Comparison of ENCODE assay signal across 8 cellular contexts in the genomic region with DNA sequence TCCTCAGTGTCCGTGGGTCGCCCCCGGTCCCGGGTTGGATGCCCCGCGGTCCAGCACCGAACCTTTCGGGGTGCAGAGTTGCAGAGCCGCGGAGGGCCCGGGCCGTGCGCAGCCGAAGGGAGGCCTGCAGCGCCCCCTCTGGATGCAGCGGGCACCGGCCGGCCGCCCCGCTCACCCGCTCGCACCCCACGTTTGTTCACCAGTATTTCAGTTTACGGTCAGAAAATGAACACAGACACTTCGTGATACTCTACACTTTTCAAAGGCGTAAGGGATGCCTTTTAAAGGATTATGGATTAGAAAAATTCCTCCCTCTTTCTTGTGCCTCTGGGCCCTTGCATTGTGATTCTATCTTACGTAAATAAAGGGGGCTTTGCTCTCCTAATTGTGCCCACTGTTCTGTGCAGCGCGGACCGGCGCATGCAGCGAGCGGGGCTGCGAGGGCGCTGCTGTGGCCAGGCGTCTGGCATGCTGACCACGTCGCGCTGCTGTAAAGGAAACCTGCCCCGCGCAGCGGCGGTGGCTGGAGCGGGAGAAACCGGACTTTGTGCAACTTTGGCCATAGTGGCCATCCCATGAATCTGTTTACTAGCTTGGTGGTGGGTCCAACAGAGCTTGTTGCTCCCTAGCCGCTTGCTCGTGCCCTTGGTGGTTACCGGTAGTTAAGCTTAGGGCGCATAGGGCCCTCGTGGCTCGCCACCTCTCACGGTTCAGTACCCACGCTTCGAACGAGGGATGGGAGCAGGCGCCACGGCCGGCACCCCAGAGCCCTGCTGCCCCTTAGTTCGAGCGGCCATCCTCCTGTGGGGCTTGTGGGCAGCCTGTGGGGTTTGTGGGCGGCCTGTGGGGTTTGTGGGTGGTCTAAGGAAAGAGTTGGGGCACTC. TPM values are rescaled to one million over a fixed set of nuclear protein-coding genes. Genes with fewer than 3 reads are reported as not detected.
DNase-seq lines count a peak whose midpoint lies in the region; ATAC-seq and TF ChIP-seq lines count a peak whose summit lies in the region.

No MANE protein-coding gene starts in this region.

- H2AFZ ChIP-seq in fibroblast of lung (ENCODE audit: low read length), result peak overlapping the region; percentile 58

- no peak overlapping the region for H3K27ac Mint-ChIP-seq in activated CD4-positive, alpha-beta T cell treated with anti-CD3 and anti-CD28 coated beads for 36 hours
- no peak overlapping the region for H3K27ac Mint-ChIP-seq in activated CD8-positive, alpha-beta memory T cell treated with anti-CD3 and anti-CD28 coated beads, Interleukin-2, amount 10 ng/mL, durations not matched to agents 7 days and 5 days
- H3K27ac Mint-ChIP-seq in nephron, result peak overlapping the region; percentile 98 to 100 (median 99)

- H3K4me1 ChIP-seq in fibroblast of lung (ENCODE audit: control insufficient read depth, extremely low read depth, insufficient read depth, low read length) (peaks cover 4% of the 10 kb centered on the region), vagina (peaks cover 31% of the 10 kb centered on the region)

- H3K36me3 ChIP-seq in fibroblast of lung (ENCODE audit: control insufficient read depth, insufficient read depth, low read length) (no peaks in the 10 kb centered on the region), vagina (no peaks in the 10 kb centered on the region)

- H3K4me1 Mint-ChIP-seq in activated CD4-positive, alpha-beta T cell treated with anti-CD3 and anti-CD28 coated beads for 36 hours, result peaks cover 23% of the 10 kb centered on the region
- H3K4me1 Mint-ChIP-seq in activated CD8-positive, alpha-beta memory T cell treated with anti-CD3 and anti-CD28 coated beads, Interleukin-2, amount 10 ng/mL, durations not matched to agents 7 days and 5 days, result peaks cover 23% of the 10 kb centered on the region
- H3K4me1 Mint-ChIP-seq in nephron, result peaks cover 67% of the 10 kb centered on the region

- H3K9me3 ChIP-seq in fibroblast of lung (ENCODE audit: control insufficient read depth, insufficient read depth, low read depth, low read length) (no peaks in the 10 kb centered on the region), vagina (no peaks in the 10 kb centered on the region)

- peak; percentile 42 for ATAC-seq in activated CD4-positive, alpha-beta T cell treated with anti-CD3 and anti-CD28 coated beads for 36 hours
- peak; percentile 35 for ATAC-seq in activated CD8-positive, alpha-beta memory T cell treated with anti-CD3 and anti-CD28 coated beads, Interleukin-2, amount 10 ng/mL, durations not matched to agents 7 days and 5 days
- ATAC-seq in HG02938 (IDR thresholded peaks at IDR 0.05; ENCODE audit: unreplicated experiment), result no peak

- DNase-seq in activated CD4-positive, alpha-beta T cell treated with anti-CD3 and anti-CD28 coated beads for 36 hours, result peak; percentile 71
- DNase-seq in activated CD4-positive, alpha-beta T cell treated with anti-CD3 and anti-CD28 coated beads, Interleukin-2, amount 50 U/mL, for 1 hour, result no peak
- DNase-seq in activated CD8-positive, alpha-beta memory T cell treated with anti-CD3 and anti-CD28 coated beads, Interleukin-2, amount 10 ng/mL, durations not matched to agents 7 days and 5 days, result no peak
- DNase-seq in fibroblast of lung (ENCODE audit: low read depth in 2 of 2) (peak; percentile 50 to 54), vagina (ENCODE audit: extremely low spot score in 2 of 2) (no peak), NCI-H526 treated with DMSO at 0.1 percent for 48 hours (lab: John Stamatoyannopoulos, UW) (no peak)

- CTCF ChIA-PET in activated CD4-positive, alpha-beta T cell treated with anti-CD3 and anti-CD28 coated beads for 36 hours (lab: Charles Lee), result interaction anchor here (0.6 to 0.7 kb wide), 3 partner anchors 18 to 256 kb away, joined by 3 to 4 read pairs (median 3); no protein-coding TSS in a partner anchor
- CTCF ChIA-PET in activated CD8-positive, alpha-beta memory T cell treated with anti-CD3 and anti-CD28 coated beads, Interleukin-2, amount 10 ng/mL, durations not matched to agents 7 days and 5 days (lab: Charles Lee), result no interaction called here

- H3K27me3 ChIP-seq in fibroblast of lung (ENCODE audit: control insufficient read depth, insufficient read depth, low read length), result no peaks in the 10 kb centered on the region
- H3K27me3 ChIP-seq in vagina, result no peaks in the 10 kb centered on the region

- TF ChIP-seq POLR2A in vagina (IDR thresholded peaks at IDR 0.05), result no peak

- H3K36me3 Mint-ChIP-seq in activated CD4-positive, alpha-beta T cell treated with anti-CD3 and anti-CD28 coated beads for 36 hours (ENCODE audit: low read depth), result no peaks in the 10 kb centered on the region
- H3K36me3 Mint-ChIP-seq in activated CD8-positive, alpha-beta memory T cell treated with anti-CD3 and anti-CD28 coated beads, Interleukin-2, amount 10 ng/mL, durations not matched to agents 7 days and 5 days, result peaks cover 5% of the 10 kb centered on the region
- peaks cover 35% of the 10 kb centered on the region for H3K36me3 Mint-ChIP-seq in nephron (ENCODE audit: low read depth)

- peak overlapping the region; percentile 40 for H3K9ac ChIP-seq in fibroblast of lung (ENCODE audit: insufficient read depth, low read length)

- peak overlapping the region; percentile 73 for H3K4me2 ChIP-seq in fibroblast of lung (ENCODE audit: extremely low read depth, insufficient read depth, low read length)

- H3K27ac ChIP-seq in fibroblast of lung (ENCODE audit: insufficient read depth, low read length) (peak overlapping the region; percentile 49), vagina (no peak overlapping the region)

- H3K79me2 ChIP-seq in fibroblast of lung (ENCODE audit: control insufficient read depth, insufficient read depth, low read length), result peaks cover 28% of the 10 kb centered on the region

- H4K20me1 ChIP-seq in fibroblast of lung (ENCODE audit: control insufficient read depth, extremely low read depth, insufficient read depth, low read length), result no peaks in the 10 kb centered on the region

- intact Hi-C loops in activated CD4-positive, alpha-beta T cell treated with anti-CD3 and anti-CD28 coated beads for 36 hours (cut with DNase I, micrococcal nuclease), result loop anchor here in 1 of 2 experiments (1.0 kb wide), 2 partner anchors 249 to 420 kb away; no protein-coding TSS in a partner anchor
- intact Hi-C loops in vagina (cut with DNase I), result no loop called here

- POLR2A ChIA-PET in activated CD4-positive, alpha-beta T cell treated with anti-CD3 and anti-CD28 coated beads for 36 hours (lab: Charles Lee), result no interaction called here

- H3K4me3 Mint-ChIP-seq in activated CD4-positive, alpha-beta T cell treated with anti-CD3 and anti-CD28 coated beads for 36 hours, result peak overlapping the region; percentile 40
- peak overlapping the region; percentile 38 for H3K4me3 Mint-ChIP-seq in activated CD8-positive, alpha-beta memory T cell treated with anti-CD3 and anti-CD28 coated beads, Interleukin-2, amount 10 ng/mL, durations not matched to agents 7 days and 5 days
- H3K4me3 Mint-ChIP-seq in nephron, result peak overlapping the region; percentile 85 to 92 (median 90)

- peak overlapping the region; percentile 24 to 64 (median 34) for H3K4me3 ChIP-seq in fibroblast of lung (replicated peaks in 1 of 4; ENCODE audit: control extremely low read depth in 1 of 4, insufficient read depth in 1 of 4, low read depth in 3 of 4, low read length in 4 of 4)
- peak overlapping the region; percentile 36 to 42 for H3K4me3 ChIP-seq in vagina

- H3K9me3 Mint-ChIP-seq in activated CD4-positive, alpha-beta T cell treated with anti-CD3 and anti-CD28 coated beads for 36 hours (ENCODE audit: low read depth), result no peaks in the 10 kb centered on the region
- H3K9me3 Mint-ChIP-seq in activated CD8-positive, alpha-beta memory T cell treated with anti-CD3 and anti-CD28 coated beads, Interleukin-2, amount 10 ng/mL, durations not matched to agents 7 days and 5 days (ENCODE audit: low read depth), result no peaks in the 10 kb centered on the region
- H3K9me3 Mint-ChIP-seq in nephron, result peaks cover 3% of the 10 kb centered on the region

- TF ChIP-seq CTCF in fibroblast of lung (conservative IDR thresholded peaks at IDR 0.05 in 1 of 2, IDR thresholded peaks at IDR 0.05 in 1 of 2; ENCODE audit: low read depth in 1 of 2, low read length in 2 of 2), result peak in 1 of 2 donors; percentile 46
- peak; percentile 69 to 75 (median 74) for TF ChIP-seq CTCF in nephron (IDR thresholded peaks at IDR 0.05; ENCODE audit: unreplicated experiment in 3 of 3)
- TF ChIP-seq CTCF in vagina (IDR thresholded peaks at IDR 0.05), result peak in 1 of 3 experiments; percentile 12

- peaks cover 42% of the 10 kb centered on the region for H3K27me3 Mint-ChIP-seq in activated CD4-positive, alpha-beta T cell treated with anti-CD3 and anti-CD28 coated beads for 36 hours
- peaks cover 75% of the 10 kb centered on the region for H3K27me3 Mint-ChIP-seq in activated CD8-positive, alpha-beta memory T cell treated with anti-CD3 and anti-CD28 coated beads, Interleukin-2, amount 10 ng/mL, durations not matched to agents 7 days and 5 days
- H3K27me3 Mint-ChIP-seq in nephron (ENCODE audit: low read depth), result no peaks in the 10 kb centered on the region

RNA-seq across cellular contexts. Expression of a gene that starts 0.8 kb away (rescaled TPM):
- 1 to 10 TPM; 1.7 to 1.9 TPM for total RNA-seq in activated CD4-positive, alpha-beta T cell treated with anti-CD3 and anti-CD28 coated beads for 36 hours
- 1 to 10 TPM; 2.5 to 3.2 TPM for total RNA-seq in activated CD8-positive, alpha-beta memory T cell treated with anti-CD3 and anti-CD28 coated beads, Interleukin-2, amount 10 ng/mL, durations not matched to agents 7 days and 5 days
- total RNA-seq in fibroblast of lung (38.8 and 175 TPM in 2 replicates), vagina (28.5 TPM)
- 132 and 382 TPM in 2 replicates for polyA plus RNA-seq in fibroblast of lung
- 77.2 and 230 TPM in 2 replicates for polyA plus RNA-seq in fibroblast of lung (2012)
- 149 and 386 TPM in 2 replicates for polyA minus RNA-seq in fibroblast of lung (ENCODE audit: low replicate concordance)

RNA-seq across cellular contexts. Expression of a gene that starts 50.3 kb away (rescaled TPM):
- total RNA-seq in activated CD4-positive, alpha-beta T cell treated with anti-CD3 and anti-CD28 coated beads for 36 hours, result 10 to 100 TPM; 19.7 to 21.2 TPM
- 10 to 100 TPM; 22.0 to 23.3 TPM for total RNA-seq in activated CD8-positive, alpha-beta memory T cell treated with anti-CD3 and anti-CD28 coated beads, Interleukin-2, amount 10 ng/mL, durations not matched to agents 7 days and 5 days
- 8.0 and 8.3 TPM in 2 replicates for total RNA-seq in fibroblast of lung
- polyA plus RNA-seq in fibroblast of lung, result 24.5 and 27.7 TPM in 2 replicates
- 12.9 and 13.8 TPM in 2 replicates for polyA plus RNA-seq in fibroblast of lung (2012)
- 3.4 and 6.6 TPM in 2 replicates for polyA minus RNA-seq in fibroblast of lung (ENCODE audit: low replicate concordance)
- 4.7 TPM for total RNA-seq in vagina

Comparison
In these comparisons a context has a peak if more than half of its experiments do, and no peak if none do; other contexts are left out.
1. DNase-seq: peak in activated CD4-positive, alpha-beta T cell treated with anti-CD3 and anti-CD28 coated beads for 36 hours (single experiment) and fibroblast of lung (2 of 2); none in activated CD4-positive, alpha-beta T cell treated with anti-CD3 and anti-CD28 coated beads, Interleukin-2, amount 50 U/mL, for 1 hour (single experiment), activated CD8-positive, alpha-beta memory T cell treated with anti-CD3 and anti-CD28 coated beads, Interleukin-2, amount 10 ng/mL, durations not matched to agents 7 days and 5 days (single experiment), vagina (0 of 2) and NCI-H526 treated with DMSO at 0.1 percent for 48 hours (single experiment).
2. H3K27ac Mint-ChIP-seq: peak in nephron (3 of 3); none in activated CD4-positive, alpha-beta T cell treated with anti-CD3 and anti-CD28 coated beads for 36 hours (single experiment) and activated CD8-positive, alpha-beta memory T cell treated with anti-CD3 and anti-CD28 coated beads, Interleukin-2, amount 10 ng/mL, durations not matched to agents 7 days and 5 days (single experiment).
3. H3K4me3 Mint-ChIP-seq: peak in every context shown above with its lines; median percentile 90 in nephron; 40 in activated CD4-positive, alpha-beta T cell treated with anti-CD3 and anti-CD28 coated beads for 36 hours; 38 in activated CD8-positive, alpha-beta memory T cell treated with anti-CD3 and anti-CD28 coated beads, Interleukin-2, amount 10 ng/mL, durations not matched to agents 7 days and 5 days.